In the genomic region with DNA sequence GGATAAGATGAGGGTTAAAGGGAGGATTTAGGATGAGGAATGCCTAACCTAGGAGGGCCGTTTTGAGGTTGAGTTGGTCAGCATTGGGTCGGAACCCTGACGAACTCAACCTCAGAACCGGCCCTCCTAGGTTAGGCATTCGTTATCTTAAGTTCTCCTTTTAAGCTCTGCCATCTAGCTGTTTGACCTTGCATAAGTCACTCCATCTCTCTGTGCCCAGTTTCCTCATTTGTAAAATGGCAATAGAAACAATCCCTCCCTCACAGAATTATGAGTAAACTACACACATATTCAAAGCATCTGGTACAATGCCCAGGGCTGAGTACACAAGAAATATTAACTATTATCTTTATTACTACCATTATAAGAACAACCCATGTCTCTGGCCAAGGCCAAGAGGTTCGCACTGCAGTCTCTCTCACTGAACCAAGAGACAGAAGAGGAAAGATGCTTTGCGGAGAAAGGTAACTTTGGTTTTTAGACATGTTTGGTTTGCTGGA, we compare ENCODE assay signal across 25 cellular contexts. TPM values are rescaled to one million over a fixed set of nuclear protein-coding genes. Genes with fewer than 3 reads are reported as not detected.
DNase-seq lines count a peak whose midpoint lies in the region; ATAC-seq and TF ChIP-seq lines count a peak whose summit lies in the region.
"Had no signal": no experiment of that assay in that cellular context is flagged by ENCODE, and none has a peak within 500 bp of the region (broad histone marks: within the 10 kb centered on the region; RNA-seq: fewer than 3 reads in every experiment).

No MANE protein-coding gene starts in this region.

- BruUV-seq in Caco-2 (replicated peaks; lab: Mats Ljungman, UMichigan): no TSS peak

- H3K4me3 Mint-ChIP-seq in Caco-2 (ENCODE audit: unreplicated experiment): no peak overlapping the region
- no peak overlapping the region for H3K4me3 Mint-ChIP-seq in activated T-helper 17 cell treated with anti-CD3 and anti-CD28 coated beads, Interleukin-2, amount 50 U/mL, for 72 hours
- no peak overlapping the region for H3K4me3 Mint-ChIP-seq in activated CD4-positive, alpha-beta T cell treated with anti-CD3 and anti-CD28 coated beads, Interleukin-2, amount 10 ng/mL, durations not matched to agents 7 days and 5 days
- H3K4me3 Mint-ChIP-seq: HFFc6 had no signal

- H3K27me3 ChIP-seq in Caco-2 (replicated peaks; ENCODE audit: control insufficient read depth, insufficient read depth, low read length) (no peaks in the 10 kb centered on the region), MM.1S (replicated peaks; ENCODE audit: insufficient read depth, low read length) (no peaks in the 10 kb centered on the region), neutrophil (no peaks in the 10 kb centered on the region)
- H3K27me3 ChIP-seq: BLaER1 treated with 17β-estradiol and CSF1 and Interleukin-3, amounts not matched to agents 10 nM and 100 nM; brain microvascular endothelial cell; left lung; suprapubic skin had no signal

- peaks cover 93% of the 10 kb centered on the region for H3K79me2 ChIP-seq in MM.1S (ENCODE audit: low read length)

- H3K9me3 ChIP-seq in Caco-2 (no peaks in the 10 kb centered on the region), MM.1S (replicated peaks; ENCODE audit: insufficient read depth, low read length) (no peaks in the 10 kb centered on the region), neutrophil (no peaks in the 10 kb centered on the region)
- H3K9me3 ChIP-seq: BLaER1 treated with 17β-estradiol and CSF1 and Interleukin-3, amounts not matched to agents 10 nM and 100 nM; left lung; suprapubic skin had no signal

- no peak for DNase-seq in Caco-2
- DNase-seq in MM.1S: no peak
- no peak for DNase-seq in activated CD4-positive, alpha-beta T cell treated with anti-CD3 and anti-CD28 coated beads, Interleukin-2, amount 10 ng/mL, durations not matched to agents 7 days and 5 days
- no peak for DNase-seq in NCI-H1436 treated with DMSO at 0.1 percent for 48 hours (lab: John Stamatoyannopoulos, UW)
- no peak for DNase-seq in occipital lobe (lab: John Stamatoyannopoulos, UW)
- DNase-seq: brain microvascular endothelial cell; effector CD4-positive, alpha-beta T cell; HFFc6; hippocampal formation; left lung; mesendoderm; NCI-H1930; NCI-H226; NCI-H748 treated with DMSO at 0.1 percent for 48 hours; stimulated activated CD4-positive, alpha-beta T cell treated with anti-CD3 and anti-CD28 coated beads, Interleukin-1b, Interleukin-23, amount 100 ng/mL, for 48 hours; T-helper 9 cell had no signal

- no peak overlapping the region for H3K9ac ChIP-seq in MM.1S (ENCODE audit: low read length)
- H3K9ac ChIP-seq: BLaER1 treated with 17β-estradiol and CSF1 and Interleukin-3, amounts not matched to agents 10 nM and 100 nM had no signal

- H3K36me3 ChIP-seq in Caco-2 (ENCODE audit: control insufficient read depth, insufficient read depth, low read length): no peaks in the 10 kb centered on the region
- no peaks in the 10 kb centered on the region for H3K36me3 ChIP-seq in MM.1S (replicated peaks; ENCODE audit: insufficient read depth, low read length)
- H3K36me3 ChIP-seq in neutrophil: peaks cover 5% of the 10 kb centered on the region
- H3K36me3 ChIP-seq: brain microvascular endothelial cell, suprapubic skin had no signal

- H3K4me1 ChIP-seq in Caco-2 (peaks cover 7% of the 10 kb centered on the region; the same call in 1 of the 2 replicates), MM.1S (ENCODE audit: low read length) (peaks cover 20% of the 10 kb centered on the region), neutrophil (ENCODE audit: control insufficient read depth in 1 of 2, insufficient read depth in 1 of 2, low read depth in 1 of 2, low read length in 1 of 2) (peaks cover 32 to 36% of the 10 kb centered on the region in 2 experiments)

- H3K36me3 Mint-ChIP-seq in Caco-2 (ENCODE audit: insufficient read depth, unreplicated experiment): no peaks in the 10 kb centered on the region
- peaks cover 15% of the 10 kb centered on the region for H3K36me3 Mint-ChIP-seq in activated T-helper 17 cell treated with anti-CD3 and anti-CD28 coated beads, Interleukin-2, amount 50 U/mL, for 72 hours (ENCODE audit: low read depth)
- peaks cover 9% of the 10 kb centered on the region for H3K36me3 Mint-ChIP-seq in activated CD4-positive, alpha-beta T cell treated with anti-CD3 and anti-CD28 coated beads, Interleukin-2, amount 10 ng/mL, durations not matched to agents 7 days and 5 days (ENCODE audit: low read depth)
- H3K36me3 Mint-ChIP-seq: IgD-negative memory B cell had no signal

- CTCF ChIA-PET in Caco-2 (lab: Charles Lee): no interaction called here
- CTCF ChIA-PET in activated CD4-positive, alpha-beta T cell treated with anti-CD3 and anti-CD28 coated beads, Interleukin-2, amount 10 ng/mL, durations not matched to agents 7 days and 5 days (lab: Charles Lee): no interaction called here

- H3K9me3 Mint-ChIP-seq in Caco-2 (ENCODE audit: unreplicated experiment): no peaks in the 10 kb centered on the region
- no peaks in the 10 kb centered on the region for H3K9me3 Mint-ChIP-seq in activated T-helper 17 cell treated with anti-CD3 and anti-CD28 coated beads, Interleukin-2, amount 50 U/mL, for 72 hours
- no peaks in the 10 kb centered on the region for H3K9me3 Mint-ChIP-seq in activated CD4-positive, alpha-beta T cell treated with anti-CD3 and anti-CD28 coated beads, Interleukin-2, amount 10 ng/mL, durations not matched to agents 7 days and 5 days
- H3K9me3 Mint-ChIP-seq: activated T-helper 2 cell treated with anti-CD3 and anti-CD28 coated beads, Interferon-gamma antibody, Interleukin-2, Interleukin-4, amounts not matched to agents 10 μg/mL and 5 μg/mL and 100 μg/mL, durations not matched to agents 14 hours and 24 hours and 36 hours; HFFc6; IgD-negative memory B cell had no signal

- intact Hi-C loops in Caco-2 (cut with micrococcal nuclease; ENCODE audit: unreplicated experiment): no loop called here

- POLR2A ChIA-PET in Caco-2 (lab: Charles Lee): no interaction called here
- POLR2A ChIA-PET in activated CD4-positive, alpha-beta T cell treated with anti-CD3 and anti-CD28 coated beads, Interleukin-2, amount 10 ng/mL, durations not matched to agents 7 days and 5 days (lab: Charles Lee): no interaction called here

- ATAC-seq in activated T-helper 17 cell treated with anti-CD3 and anti-CD28 coated beads, Interleukin-2, amount 50 U/mL, for 72 hours (replicated peaks): no peak
- ATAC-seq: left lung had no signal

- H2AFZ ChIP-seq in MM.1S (ENCODE audit: low read length): no peak overlapping the region

- no peaks in the 10 kb centered on the region for H3K9me2 ChIP-seq in MM.1S (replicated peaks; ENCODE audit: insufficient read depth, low read length)

- no peak overlapping the region for H3K4me2 ChIP-seq in MM.1S (ENCODE audit: low read depth, low read length)

- H3K4me1 Mint-ChIP-seq in Caco-2 (ENCODE audit: low read depth, unreplicated experiment): peaks cover 16% of the 10 kb centered on the region
- H3K4me1 Mint-ChIP-seq in activated T-helper 17 cell treated with anti-CD3 and anti-CD28 coated beads, Interleukin-2, amount 50 U/mL, for 72 hours: peaks cover 27% of the 10 kb centered on the region
- peaks cover 35% of the 10 kb centered on the region for H3K4me1 Mint-ChIP-seq in activated CD4-positive, alpha-beta T cell treated with anti-CD3 and anti-CD28 coated beads, Interleukin-2, amount 10 ng/mL, durations not matched to agents 7 days and 5 days

- TF ChIP-seq CTCF in Caco-2 (IDR thresholded peaks at IDR 0.05; ENCODE audit: insufficient read depth in 1 of 2, low read depth in 1 of 2, low read length in 1 of 2, severe bottlenecking in 1 of 2, unreplicated experiment in 1 of 2): no peak
- no peak for TF ChIP-seq CTCF in MM.1S (IDR thresholded peaks at IDR 0.05; ENCODE audit: low read length)
- TF ChIP-seq CTCF in neutrophil (IDR thresholded peaks at IDR 0.05): no peak

- peaks cover 3% of the 10 kb centered on the region for H4K20me1 ChIP-seq in MM.1S (ENCODE audit: insufficient read depth, low read length)

- H3K4me3 ChIP-seq in Caco-2 (ENCODE audit: low read depth, low read length) (no peak overlapping the region), MM.1S (ENCODE audit: low read length) (no peak overlapping the region), neutrophil (ENCODE audit: low read depth in 1 of 2, low read length in 1 of 2) (no peak overlapping the region)
- H3K4me3 ChIP-seq: BLaER1 treated with 17β-estradiol and CSF1 and Interleukin-3, amounts not matched to agents 10 nM and 100 nM; left lung; skin epidermis; suprapubic skin had no signal

- peaks cover 11% of the 10 kb centered on the region for H3F3A ChIP-seq in MM.1S (ENCODE audit: insufficient read depth, low read length)

- no peaks in the 10 kb centered on the region for H3K27me3 Mint-ChIP-seq in Caco-2 (ENCODE audit: insufficient read depth, unreplicated experiment)
- no peaks in the 10 kb centered on the region for H3K27me3 Mint-ChIP-seq in activated T-helper 17 cell treated with anti-CD3 and anti-CD28 coated beads, Interleukin-2, amount 50 U/mL, for 72 hours
- no peaks in the 10 kb centered on the region for H3K27me3 Mint-ChIP-seq in activated CD4-positive, alpha-beta T cell treated with anti-CD3 and anti-CD28 coated beads, Interleukin-2, amount 10 ng/mL, durations not matched to agents 7 days and 5 days
- H3K27me3 Mint-ChIP-seq: IgD-negative memory B cell had no signal

- H3K27ac ChIP-seq in MM.1S (ENCODE audit: low read length): peak overlapping the region; percentile 63; the same call in 1 of the 2 replicates
- H3K27ac ChIP-seq in neutrophil: peak overlapping the region; percentile 38
- H3K27ac ChIP-seq: BLaER1 treated with 17β-estradiol and CSF1 and Interleukin-3, amounts not matched to agents 10 nM and 100 nM; brain microvascular endothelial cell; epithelial cell of prostate; left lung; RWPE1; skin epidermis; suprapubic skin had no signal

- peak overlapping the region; percentile 41 for H3K27ac Mint-ChIP-seq in Caco-2 (ENCODE audit: unreplicated experiment)
- peak overlapping the region; percentile 49 for H3K27ac Mint-ChIP-seq in activated T-helper 17 cell treated with anti-CD3 and anti-CD28 coated beads, Interleukin-2, amount 50 U/mL, for 72 hours
- H3K27ac Mint-ChIP-seq in activated CD4-positive, alpha-beta T cell treated with anti-CD3 and anti-CD28 coated beads, Interleukin-2, amount 10 ng/mL, durations not matched to agents 7 days and 5 days: no peak overlapping the region
- H3K27ac Mint-ChIP-seq: activated T-helper 2 cell treated with anti-CD3 and anti-CD28 coated beads, Interferon-gamma antibody, Interleukin-2, Interleukin-4, amounts not matched to agents 10 μg/mL and 5 μg/mL and 100 μg/mL, durations not matched to agents 14 hours and 24 hours and 36 hours; HFFc6; IgD-negative memory B cell had no signal

RNA-seq across cellular contexts. Expression of a gene that starts 4.8 kb away (rescaled TPM):
- total RNA-seq in Caco-2 (2022): 27.5 and 31.9 TPM in 2 replicates
- 10 to 100 TPM; 26.4 to 31.6 TPM for total RNA-seq in activated T-helper 17 cell treated with anti-CD3 and anti-CD28 coated beads, Interleukin-2, amount 50 U/mL, for 72 hours
- 10 to 100 TPM; 23.7 to 28.2 TPM for total RNA-seq in activated CD4-positive, alpha-beta T cell treated with anti-CD3 and anti-CD28 coated beads, Interleukin-2, amount 10 ng/mL, durations not matched to agents 7 days and 5 days
- 17.3 TPM for total RNA-seq in occipital lobe

RNA-seq across cellular contexts. Expression of a gene that starts 45.5 kb away (rescaled TPM):
- total RNA-seq in Caco-2 (2022) (54.5 and 59.3 TPM in 2 replicates), occipital lobe (63.9 TPM)
- total RNA-seq in activated T-helper 17 cell treated with anti-CD3 and anti-CD28 coated beads, Interleukin-2, amount 50 U/mL, for 72 hours: 10 to 100 TPM; 42.1 to 52.1 TPM
- 10 to 100 TPM; 45.2 to 46.0 TPM for total RNA-seq in activated CD4-positive, alpha-beta T cell treated with anti-CD3 and anti-CD28 coated beads, Interleukin-2, amount 10 ng/mL, durations not matched to agents 7 days and 5 days
